9 cellular contexts compared by ENCODE assay signal in genomic region chr9:132546148-132547051, GRCh38. TPM values are rescaled to one million over a fixed set of nuclear protein-coding genes. Genes with fewer than 3 reads are reported as not detected.
A peak's percentile ranks its signal among the peaks of the same experiment; 100 is the strongest.
DNase-seq lines count a peak whose midpoint lies in the region; ATAC-seq and TF ChIP-seq lines count a peak whose summit lies in the region.
"Had no signal": no experiment of that assay in that cellular context is flagged by ENCODE, and none has a peak within 500 bp of the region (broad histone marks: within the 10 kb centered on the region; RNA-seq: fewer than 3 reads in every experiment).

No MANE protein-coding gene starts in this region.

- no peaks in the 10 kb centered on the region for H3K27me3 ChIP-seq in body of pancreas

- WGBS in body of pancreas, 2 donors, result 6 to 34% methylated on average over 3 to 27 of the region's 27 CpGs

- intact Hi-C loops in body of pancreas (cut with DNase I), result no loop called here

- H3K36me3 ChIP-seq in body of pancreas (replicated peaks in 1 of 2; ENCODE audit: insufficient read depth in 1 of 2, low read depth in 2 of 2), result no peaks in the 10 kb centered on the region

- no peak overlapping the region for H3K27ac ChIP-seq in body of pancreas

- TF ChIP-seq CTCF in body of pancreas (IDR thresholded peaks at IDR 0.05), result peak in 5 of 7 experiments; percentile 5 to 32 (median 25)

- peaks cover 7% of the 10 kb centered on the region for H3K4me1 ChIP-seq in body of pancreas

- ATAC-seq in body of pancreas (peak; percentile 44), GM21528 (IDR thresholded peaks at IDR 0.05; ENCODE audit: low FRiP score, unreplicated experiment) (no peak)

- TF ChIP-seq POLR2A in body of pancreas (IDR thresholded peaks at IDR 0.05), result no peak

- no peaks in the 10 kb centered on the region for H3K9me3 ChIP-seq in body of pancreas

- H3K4me3 ChIP-seq in body of pancreas, result no peak overlapping the region

- peak; percentile 83 for DNase-seq in D341Med (ENCODE audit: low spot score)
- peak; percentile 79 for DNase-seq in NCI-H1105 treated with DMSO at 0.1 percent for 48 hours (lab: John Stamatoyannopoulos, UW)
- DNase-seq in body of pancreas, result peak in 3 of 4 donors; percentile 17 to 41 (median 27)
- peak; percentile 5 for DNase-seq in kidney tubule cell (ENCODE audit: low spot score)
- no peak for DNase-seq in CD1c-positive myeloid dendritic cell (ENCODE audit: extremely low spot score)
- no peak for DNase-seq in activated gamma-delta T cell treated with Interleukin-2 at 50 U/mL for 16 hours
- no peak for DNase-seq in Ammon's horn (ENCODE audit: low spot score)

RNA-seq across cellular contexts. Expression of gene BARHL1, which starts 36.0 kb away (rescaled TPM):
- not detected for total RNA-seq in body of pancreas
- total RNA-seq: subcutaneous adipose tissue had no signal

Comparison
In these comparisons a context has a peak if more than half of its experiments do, and no peak if none do; other contexts are left out.
1. DNase-seq: peak in D341Med (single experiment), NCI-H1105 treated with DMSO at 0.1 percent for 48 hours (single experiment), body of pancreas (3 of 4) and kidney tubule cell (single experiment); none in CD1c-positive myeloid dendritic cell (single experiment), activated gamma-delta T cell treated with Interleukin-2 at 50 U/mL for 16 hours (single experiment) and Ammon's horn (single experiment).